In genomic region chr12:106170285-106170684, GRCh38 we compare ENCODE assay signal across 17 cellular contexts. TPM values are rescaled to one million over a fixed set of nuclear protein-coding genes. Genes with fewer than 3 reads are reported as not detected.
DNase-seq lines count a peak whose midpoint lies in the region; ATAC-seq and TF ChIP-seq lines count a peak whose summit lies in the region.
"Had no signal": no experiment of that assay in that cellular context is flagged by ENCODE, and none has a peak within 500 bp of the region (broad histone marks: within the 10 kb centered on the region; RNA-seq: fewer than 3 reads in every experiment).

No MANE protein-coding gene starts in this region.

- no peak overlapping the region for H3K23ac ChIP-seq in mesenchymal stem cell (ENCODE audit: low read length in 2 of 2)

- H3K9me2 ChIP-seq in MM.1S (replicated peaks; ENCODE audit: insufficient read depth, low read length), result no peaks in the 10 kb centered on the region

- H4K91ac ChIP-seq in mesenchymal stem cell (ENCODE audit: low read length), result no peak overlapping the region

- H3K4me2 ChIP-seq in MM.1S (ENCODE audit: low read depth, low read length), result peak overlapping the region; percentile 11
- H3K4me2 ChIP-seq in mesenchymal stem cell (ENCODE audit: low read length, poor library complexity, severe bottlenecking), result no peak overlapping the region

- H2BK15ac ChIP-seq in mesenchymal stem cell (ENCODE audit: low read depth, poor library complexity, severe bottlenecking), result no peak overlapping the region

- H3K9me3 ChIP-seq in MM.1S (replicated peaks; ENCODE audit: insufficient read depth, low read length) (no peaks in the 10 kb centered on the region), mesenchymal stem cell (ENCODE audit: control insufficient read depth, low read length) (no peaks in the 10 kb centered on the region)
- H3K9me3 ChIP-seq: prostate gland had no signal

- H3K79me2 ChIP-seq in MM.1S (ENCODE audit: low read length), result no peaks in the 10 kb centered on the region

- H3K4me3 ChIP-seq in MM.1S (ENCODE audit: low read length) (no peak overlapping the region), mesenchymal stem cell (ENCODE audit: insufficient read depth in 1 of 2, low read depth in 1 of 2, low read length in 2 of 2) (no peak overlapping the region)
- H3K4me3 ChIP-seq: prostate gland, SK-N-MC had no signal

- H3K79me1 ChIP-seq in mesenchymal stem cell (replicated peaks; ENCODE audit: low read length, poor library complexity, severe bottlenecking), result no peaks in the 10 kb centered on the region

- no peaks in the 10 kb centered on the region for H3K27me3 ChIP-seq in MM.1S (replicated peaks; ENCODE audit: insufficient read depth, low read length)
- peaks cover 0 to 5% of the 10 kb centered on the region in 2 experiments for H3K27me3 ChIP-seq in mesenchymal stem cell (ENCODE audit: control insufficient read depth in 1 of 2, insufficient read depth in 1 of 2, low read length in 2 of 2)

- WGBS in mesenchymal stem cell, result 98% methylated on average over 3 of the region's 4 CpGs

- H3F3A ChIP-seq in MM.1S (ENCODE audit: insufficient read depth, low read length), result peaks cover 3% of the 10 kb centered on the region; the same call in 1 of the 2 replicates

- no peak overlapping the region for H4K8ac ChIP-seq in mesenchymal stem cell (ENCODE audit: low read length)

- H2AFZ ChIP-seq in MM.1S (ENCODE audit: low read length) (no peak overlapping the region), mesenchymal stem cell (ENCODE audit: low read depth, low read length) (no peak overlapping the region)

- no peaks in the 10 kb centered on the region for H3K36me3 ChIP-seq in MM.1S (replicated peaks; ENCODE audit: insufficient read depth, low read length)
- H3K36me3 ChIP-seq in mesenchymal stem cell (ENCODE audit: control insufficient read depth in 1 of 2, insufficient read depth in 2 of 2, low read depth in 1 of 2, low read length in 2 of 2), result no peaks in the 10 kb centered on the region
- H3K36me3 ChIP-seq: prostate gland had no signal

- H3K14ac ChIP-seq in mesenchymal stem cell (ENCODE audit: low read length in 2 of 2), result no peak overlapping the region

- H3K9ac ChIP-seq in MM.1S (ENCODE audit: low read length), result no peak overlapping the region
- H3K9ac ChIP-seq in mesenchymal stem cell (ENCODE audit: low read length), result no peak overlapping the region

- H4K20me1 ChIP-seq in MM.1S (ENCODE audit: insufficient read depth, low read length), result no peaks in the 10 kb centered on the region

- DNase-seq in COLO829 (ENCODE audit: low spot score) (peak; percentile 28), MM.1S (peak; percentile 67), dedifferentiated amniotic fluid mesenchymal stem cell (ENCODE audit: extremely low spot score) (peak; percentile 50), mesenchymal stem cell (peak; percentile 52), pons (ENCODE audit: low spot score) (no peak)
- DNase-seq: amygdala; CD4-positive, CD25-positive, alpha-beta regulatory T cell; effector memory CD4-positive, alpha-beta T cell; NCI-H1105 treated with DMSO at 0.1 percent for 48 hours; NCI-H82; stimulated activated CD4-positive, alpha-beta T cell treated with anti-CD3 and anti-CD28 coated beads, Interleukin-2, amount 100 ng/mL, for 48 hours; stimulated activated naive B cell treated with anti-CD40 and anti-IgM and Interleukin-4, amounts not matched to agents 10 μg/mL and 1 μg/mL and 100 μg/mL, for 72 hours had no signal

- no peak for ATAC-seq in GM21619 (IDR thresholded peaks at IDR 0.05; ENCODE audit: unreplicated experiment)
- no peak for ATAC-seq in HG03342 (IDR thresholded peaks at IDR 0.05; ENCODE audit: unreplicated experiment)
- ATAC-seq in HG03457 (IDR thresholded peaks at IDR 0.05; ENCODE audit: unreplicated experiment), result no peak
- ATAC-seq: stimulated activated naive B cell treated with anti-CD40 and anti-IgM and Interleukin-4, amounts not matched to agents 10 μg/mL and 1 μg/mL and 100 μg/mL, for 72 hours had no signal

- no peak overlapping the region for H3K18ac ChIP-seq in mesenchymal stem cell (ENCODE audit: low read depth in 1 of 2, low read length in 2 of 2)

- H3K4ac ChIP-seq in mesenchymal stem cell (ENCODE audit: low read depth in 1 of 2, low read length in 2 of 2), result no peak overlapping the region

- H3K4me1 ChIP-seq in MM.1S (ENCODE audit: low read length) (peaks cover 34% of the 10 kb centered on the region), mesenchymal stem cell (ENCODE audit: control insufficient read depth, insufficient read depth, low read depth, low read length) (no peaks in the 10 kb centered on the region)
- H3K4me1 ChIP-seq: prostate gland had no signal

- H2BK5ac ChIP-seq in mesenchymal stem cell (ENCODE audit: low read depth, low read length, poor library complexity, severe bottlenecking), result no peak overlapping the region

- TF ChIP-seq CTCF in MM.1S (IDR thresholded peaks at IDR 0.05; ENCODE audit: low read length), result no peak

- H3K27ac ChIP-seq in MM.1S (ENCODE audit: low read length), result peak overlapping the region; percentile 1; the same call in 1 of the 2 replicates
- H3K27ac ChIP-seq in mesenchymal stem cell (ENCODE audit: low read length, poor library complexity, severe bottlenecking), result no peak overlapping the region
- H3K27ac ChIP-seq: prostate gland, SK-N-MC had no signal

- no peak overlapping the region for H2BK120ac ChIP-seq in mesenchymal stem cell (ENCODE audit: low read depth, low read length)

- H2AK5ac ChIP-seq in mesenchymal stem cell (ENCODE audit: low read length, severe bottlenecking), result no peak overlapping the region

- no peak overlapping the region for H2BK12ac ChIP-seq in mesenchymal stem cell (ENCODE audit: low read length in 2 of 2)

RNA-seq across cellular contexts. Expression of gene NUAK1, which starts 31.5 kb away (rescaled TPM):
- 8.2 TPM for polyA plus RNA-seq in mesenchymal stem cell (2013, experiment 1 of 2)
- polyA plus RNA-seq in mesenchymal stem cell (2013, experiment 2 of 2), result 7.9 TPM
- polyA plus RNA-seq: CD4-positive, CD25-positive, alpha-beta regulatory T cell had no signal
